1 cellular context compared by ENCODE assay signal in the genomic region with DNA sequence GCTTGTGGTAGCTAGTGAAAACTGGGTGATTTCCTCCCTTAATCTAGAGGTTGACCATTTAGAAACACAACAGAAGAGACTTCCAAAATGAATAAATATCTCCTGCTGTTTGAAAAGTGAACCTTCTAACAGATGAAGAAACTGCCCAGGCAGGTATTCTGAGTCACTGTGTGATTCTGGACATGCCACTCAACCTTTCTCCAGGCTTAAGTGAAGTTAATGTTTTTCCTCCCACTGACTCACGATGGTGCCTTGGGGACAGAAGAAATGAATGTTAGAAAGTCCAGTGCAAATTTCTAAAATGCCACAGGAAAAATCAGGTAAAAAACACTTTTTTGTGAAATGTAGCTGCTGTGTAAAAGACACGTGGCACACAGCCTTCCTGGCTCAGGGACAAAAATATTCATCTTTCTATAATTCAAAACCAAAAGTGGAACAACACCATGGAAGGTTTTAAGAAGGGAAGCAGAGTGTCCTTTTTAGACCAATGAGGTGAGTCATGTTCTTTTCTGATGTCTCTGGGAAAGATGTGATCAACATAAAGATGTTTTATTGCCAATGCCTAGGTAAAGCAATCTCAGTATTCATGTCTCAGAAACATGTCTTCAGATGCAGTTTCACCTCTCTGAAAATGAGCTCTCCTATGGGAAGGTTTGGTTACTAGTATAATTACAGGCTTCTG.
A peak's percentile ranks its signal among the peaks of the same experiment; 100 is the strongest.
TF ChIP-seq lines count a peak whose summit lies in the region.

No MANE protein-coding gene starts in this region.

TF ChIP-seq in HCT116, 20 proteins besides CTCF, POLR2A, EP300 and RAD21 (continued from another document):
- TF ChIP-seq, protein P1, sequence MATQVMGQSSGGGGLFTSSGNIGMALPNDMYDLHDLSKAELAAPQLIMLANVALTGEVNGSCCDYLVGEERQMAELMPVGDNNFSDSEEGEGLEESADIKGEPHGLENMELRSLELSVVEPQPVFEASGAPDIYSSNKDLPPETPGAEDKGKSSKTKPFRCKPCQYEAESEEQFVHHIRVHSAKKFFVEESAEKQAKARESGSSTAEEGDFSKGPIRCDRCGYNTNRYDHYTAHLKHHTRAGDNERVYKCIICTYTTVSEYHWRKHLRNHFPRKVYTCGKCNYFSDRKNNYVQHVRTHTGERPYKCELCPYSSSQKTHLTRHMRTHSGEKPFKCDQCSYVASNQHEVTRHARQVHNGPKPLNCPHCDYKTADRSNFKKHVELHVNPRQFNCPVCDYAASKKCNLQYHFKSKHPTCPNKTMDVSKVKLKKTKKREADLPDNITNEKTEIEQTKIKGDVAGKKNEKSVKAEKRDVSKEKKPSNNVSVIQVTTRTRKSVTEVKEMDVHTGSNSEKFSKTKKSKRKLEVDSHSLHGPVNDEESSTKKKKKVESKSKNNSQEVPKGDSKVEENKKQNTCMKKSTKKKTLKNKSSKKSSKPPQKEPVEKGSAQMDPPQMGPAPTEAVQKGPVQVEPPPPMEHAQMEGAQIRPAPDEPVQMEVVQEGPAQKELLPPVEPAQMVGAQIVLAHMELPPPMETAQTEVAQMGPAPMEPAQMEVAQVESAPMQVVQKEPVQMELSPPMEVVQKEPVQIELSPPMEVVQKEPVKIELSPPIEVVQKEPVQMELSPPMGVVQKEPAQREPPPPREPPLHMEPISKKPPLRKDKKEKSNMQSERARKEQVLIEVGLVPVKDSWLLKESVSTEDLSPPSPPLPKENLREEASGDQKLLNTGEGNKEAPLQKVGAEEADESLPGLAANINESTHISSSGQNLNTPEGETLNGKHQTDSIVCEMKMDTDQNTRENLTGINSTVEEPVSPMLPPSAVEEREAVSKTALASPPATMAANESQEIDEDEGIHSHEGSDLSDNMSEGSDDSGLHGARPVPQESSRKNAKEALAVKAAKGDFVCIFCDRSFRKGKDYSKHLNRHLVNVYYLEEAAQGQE (IDR thresholded peaks at IDR 0.05; ENCODE audit: low read depth): no peak
- TF ChIP-seq, protein P2, sequence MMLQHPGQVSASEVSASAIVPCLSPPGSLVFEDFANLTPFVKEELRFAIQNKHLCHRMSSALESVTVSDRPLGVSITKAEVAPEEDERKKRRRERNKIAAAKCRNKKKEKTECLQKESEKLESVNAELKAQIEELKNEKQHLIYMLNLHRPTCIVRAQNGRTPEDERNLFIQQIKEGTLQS (IDR thresholded peaks at IDR 0.05): no peak
- TF ChIP-seq JUND (IDR thresholded peaks at IDR 0.05) (peak; percentile 84), SRF (IDR thresholded peaks at IDR 0.05; ENCODE audit: low read depth) (peak; percentile 38; the same call in 1 of the 2 replicates), EGR1 (IDR thresholded peaks at IDR 0.05; ENCODE audit: low read depth) (0 out of 2 replicates have a peak, but pooled peaks have one; percentile 34)
